In genomic region chr18:4282954-4283353, GRCh38 we compare ENCODE assay signal across 34 cellular contexts.
"Had no signal": no experiment of that assay in that cellular context is flagged by ENCODE, and none has a peak within 500 bp of the region (broad histone marks: within the 10 kb centered on the region; RNA-seq: fewer than 3 reads in every experiment).

No MANE protein-coding gene starts in this region.

- H3K4me3 ChIP-seq: MG63 had no signal

- H3K9ac ChIP-seq: KMS-11 had no signal

- H3K27ac ChIP-seq: KMS-11 had no signal

- H3K36me3 ChIP-seq: MG63 had no signal

- H3K4me2 ChIP-seq: KMS-11 had no signal

- H3K9me3 ChIP-seq: MG63 had no signal

- DNase-seq: Karpas-422, Kasumi-1, MG63, MM.1S, MV-4-11, NCI-H1048, NCI-H1092, NCI-H1092 treated with DMSO at 0.1 percent for 48 hours, NCI-H1105, NCI-H1105 treated with DMSO at 0.1 percent for 48 hours, NCI-H1417, NCI-H1417 treated with DMSO at 0.1 percent for 48 hours, NCI-H1436, NCI-H1436 treated with DMSO at 0.1 percent for 48 hours, NCI-H146, NCI-H1694, NCI-H1694 treated with DMSO at 0.1 percent for 48 hours, NCI-H187, NCI-H187 treated with DMSO at 0.1 percent for 48 hours, NCI-H1930, NCI-H2029, NCI-H2029 treated with DMSO at 0.1 percent for 48 hours, NCI-H2081, NCI-H2081 treated with DMSO at 0.1 percent for 48 hours, NCI-H2107, NCI-H2171, NCI-H2171 treated with DMSO at 0.1 percent for 48 hours, NCI-H2227 treated with DMSO at 0.1 percent for 48 hours, NCI-H226, NCI-H345, NCI-H446, NCI-H446 treated with DMSO at 0.1 percent for 48 hours, NCI-H510A had no signal

- H3K27me3 ChIP-seq: MG63 had no signal
